1 cellular context compared by ENCODE assay signal in the genomic region with DNA sequence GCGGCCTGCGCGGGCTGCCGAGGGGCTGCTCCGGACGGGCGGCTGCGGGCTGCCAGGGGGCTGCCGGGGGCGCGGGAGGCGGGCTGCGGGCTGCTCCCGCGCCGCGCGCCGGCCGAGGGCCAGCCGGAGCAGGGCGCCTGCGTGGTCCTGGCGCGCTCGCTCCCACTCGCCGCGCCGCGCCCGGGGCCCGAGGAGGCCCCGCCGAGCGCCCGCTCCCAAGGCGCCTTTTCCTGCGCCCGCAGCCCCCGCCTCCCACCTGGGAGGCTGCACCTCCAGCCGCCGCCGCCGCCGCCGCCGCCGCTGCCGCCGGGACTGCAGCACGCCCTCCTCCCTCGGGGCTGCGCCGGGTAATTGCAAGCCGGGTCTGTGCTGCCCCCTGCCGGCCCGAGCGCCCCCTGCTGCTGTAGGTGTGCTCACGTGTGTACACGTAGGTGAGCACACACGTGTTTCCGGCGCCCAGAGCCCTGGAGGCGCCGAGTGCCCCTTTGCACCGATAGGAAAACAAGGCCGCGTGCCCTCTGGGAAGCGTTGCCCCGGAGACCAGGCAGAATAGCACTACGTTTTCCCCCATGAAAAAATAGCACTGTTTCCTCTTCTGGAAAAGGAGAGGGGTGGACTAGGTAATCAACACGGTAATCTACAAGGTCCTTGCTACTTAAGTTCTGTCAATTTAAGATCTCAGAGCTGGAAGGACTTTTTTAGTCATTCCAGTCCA.
TF ChIP-seq lines count a peak whose summit lies in the region.

A gene (minus strand): TSS at position 326 of the 715 bp plus-strand sequence. CDS start 613 bp downstream, outside the sequence.

TF ChIP-seq in PFSK-1, 5 proteins besides CTCF, POLR2A, EP300 and RAD21 (continued from another document):
- TF ChIP-seq, protein P1, sequence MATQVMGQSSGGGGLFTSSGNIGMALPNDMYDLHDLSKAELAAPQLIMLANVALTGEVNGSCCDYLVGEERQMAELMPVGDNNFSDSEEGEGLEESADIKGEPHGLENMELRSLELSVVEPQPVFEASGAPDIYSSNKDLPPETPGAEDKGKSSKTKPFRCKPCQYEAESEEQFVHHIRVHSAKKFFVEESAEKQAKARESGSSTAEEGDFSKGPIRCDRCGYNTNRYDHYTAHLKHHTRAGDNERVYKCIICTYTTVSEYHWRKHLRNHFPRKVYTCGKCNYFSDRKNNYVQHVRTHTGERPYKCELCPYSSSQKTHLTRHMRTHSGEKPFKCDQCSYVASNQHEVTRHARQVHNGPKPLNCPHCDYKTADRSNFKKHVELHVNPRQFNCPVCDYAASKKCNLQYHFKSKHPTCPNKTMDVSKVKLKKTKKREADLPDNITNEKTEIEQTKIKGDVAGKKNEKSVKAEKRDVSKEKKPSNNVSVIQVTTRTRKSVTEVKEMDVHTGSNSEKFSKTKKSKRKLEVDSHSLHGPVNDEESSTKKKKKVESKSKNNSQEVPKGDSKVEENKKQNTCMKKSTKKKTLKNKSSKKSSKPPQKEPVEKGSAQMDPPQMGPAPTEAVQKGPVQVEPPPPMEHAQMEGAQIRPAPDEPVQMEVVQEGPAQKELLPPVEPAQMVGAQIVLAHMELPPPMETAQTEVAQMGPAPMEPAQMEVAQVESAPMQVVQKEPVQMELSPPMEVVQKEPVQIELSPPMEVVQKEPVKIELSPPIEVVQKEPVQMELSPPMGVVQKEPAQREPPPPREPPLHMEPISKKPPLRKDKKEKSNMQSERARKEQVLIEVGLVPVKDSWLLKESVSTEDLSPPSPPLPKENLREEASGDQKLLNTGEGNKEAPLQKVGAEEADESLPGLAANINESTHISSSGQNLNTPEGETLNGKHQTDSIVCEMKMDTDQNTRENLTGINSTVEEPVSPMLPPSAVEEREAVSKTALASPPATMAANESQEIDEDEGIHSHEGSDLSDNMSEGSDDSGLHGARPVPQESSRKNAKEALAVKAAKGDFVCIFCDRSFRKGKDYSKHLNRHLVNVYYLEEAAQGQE (IDR thresholded peaks at IDR 0.05; ENCODE audit: insufficient read depth in 1 of 2, low read depth in 2 of 2, low read length in 2 of 2), result no peak
